In genomic region chr17:29595107-29595942, GRCh38 we compare ENCODE assay signal across 14 cellular contexts. TPM values are rescaled to one million over a fixed set of nuclear protein-coding genes. Genes with fewer than 3 reads are reported as not detected.
A peak's percentile ranks its signal among the peaks of the same experiment; 100 is the strongest.
DNase-seq lines count a peak whose midpoint lies in the region; ATAC-seq and TF ChIP-seq lines count a peak whose summit lies in the region.
"Had no signal": no experiment of that assay in that cellular context is flagged by ENCODE, and none has a peak within 500 bp of the region (broad histone marks: within the 10 kb centered on the region; RNA-seq: fewer than 3 reads in every experiment).

No MANE protein-coding gene starts in this region.

- H3K27me3 Mint-ChIP-seq in activated naive CD8-positive, alpha-beta T cell, result no peaks in the 10 kb centered on the region
- H3K27me3 Mint-ChIP-seq in activated naive CD8-positive, alpha-beta T cell treated with anti-CD3 and anti-CD28 coated beads for 36 hours, result no peaks in the 10 kb centered on the region
- H3K27me3 Mint-ChIP-seq in T-cell, result no peaks in the 10 kb centered on the region

- H3K9me3 Mint-ChIP-seq in activated naive CD8-positive, alpha-beta T cell (ENCODE audit: low read depth), result no peaks in the 10 kb centered on the region
- no peaks in the 10 kb centered on the region for H3K9me3 Mint-ChIP-seq in activated naive CD8-positive, alpha-beta T cell treated with anti-CD3 and anti-CD28 coated beads for 36 hours
- no peaks in the 10 kb centered on the region for H3K9me3 Mint-ChIP-seq in T-cell

- peak overlapping the region; percentile 44 for H3K27ac ChIP-seq in temporal lobe (ENCODE audit: low read depth, low read length)
- H3K27ac ChIP-seq: ascending aorta, uterus had no signal

- ATAC-seq in T-cell (replicated peaks in 1 of 4) (no peak), omental fat pad (ENCODE audit: low FRiP score) (no peak)

- H3K4me3 ChIP-seq in fibroblast of the aortic adventitia (ENCODE audit: low read depth, low read length), result no peak overlapping the region
- H3K4me3 ChIP-seq: ascending aorta, uterus had no signal

- no peak for DNase-seq in activated naive CD8-positive, alpha-beta T cell treated with anti-CD3 and anti-CD28 coated beads for 36 hours
- DNase-seq in T-cell, result no peak
- peak; percentile 36 for DNase-seq in fibroblast of the aortic adventitia (ENCODE audit: low read depth)
- no peak for DNase-seq in omental fat pad (ENCODE audit: low spot score)
- DNase-seq in DMS79 (lab: John Stamatoyannopoulos, UW), result no peak
- DNase-seq in KG1 (lab: John Stamatoyannopoulos, UW), result no peak
- DNase-seq: AML-193, NCI-H1105 treated with DMSO at 0.1 percent for 48 hours, NCI-H510A, RPMI8226 had no signal

- TF ChIP-seq CTCF in fibroblast of the aortic adventitia (IDR thresholded peaks at IDR 0.05; ENCODE audit: insufficient read depth, low read length) (no peak), omental fat pad (IDR thresholded peaks at IDR 0.05) (no peak)

- CTCF ChIA-PET in T-cell (lab: Charles Lee), result interaction anchor here in 1 of 2 donors (1.3 kb wide), 1 partner anchor 15 kb away, joined by 4 read pairs; no protein-coding TSS in a partner anchor

- no peak overlapping the region for H3K27ac Mint-ChIP-seq in activated naive CD8-positive, alpha-beta T cell
- no peak overlapping the region for H3K27ac Mint-ChIP-seq in activated naive CD8-positive, alpha-beta T cell treated with anti-CD3 and anti-CD28 coated beads for 36 hours
- no peak overlapping the region for H3K27ac Mint-ChIP-seq in T-cell

- POLR2A ChIA-PET in T-cell (lab: Charles Lee), result interaction anchor here in 1 of 2 donors (0.6 kb wide), 1 partner anchor 136 kb away, joined by 3 read pairs; no protein-coding TSS in a partner anchor

- peak overlapping the region; percentile 79 for H3K4me3 Mint-ChIP-seq in activated naive CD8-positive, alpha-beta T cell
- H3K4me3 Mint-ChIP-seq in activated naive CD8-positive, alpha-beta T cell treated with anti-CD3 and anti-CD28 coated beads for 36 hours, result no peak overlapping the region
- peak overlapping the region; percentile 67 to 83 (median 72) for H3K4me3 Mint-ChIP-seq in T-cell

- no peaks in the 10 kb centered on the region for H3K36me3 Mint-ChIP-seq in activated naive CD8-positive, alpha-beta T cell
- no peaks in the 10 kb centered on the region for H3K36me3 Mint-ChIP-seq in activated naive CD8-positive, alpha-beta T cell treated with anti-CD3 and anti-CD28 coated beads for 36 hours
- H3K36me3 Mint-ChIP-seq in T-cell, result no peaks in the 10 kb centered on the region

- peaks cover 32% of the 10 kb centered on the region for H3K4me1 Mint-ChIP-seq in activated naive CD8-positive, alpha-beta T cell (ENCODE audit: low read depth)
- peaks cover 26% of the 10 kb centered on the region for H3K4me1 Mint-ChIP-seq in activated naive CD8-positive, alpha-beta T cell treated with anti-CD3 and anti-CD28 coated beads for 36 hours
- H3K4me1 Mint-ChIP-seq in T-cell, result peaks cover 19 to 29% (median 29%) of the 10 kb centered on the region in 3 donors

RNA-seq across cellular contexts. Expression of gene ANKRD13B, which starts 2.4 kb away (rescaled TPM):
- 10 to 100 TPM; 17.9 to 20.8 TPM for total RNA-seq in activated naive CD8-positive, alpha-beta T cell treated with anti-CD3 and anti-CD28 coated beads for 36 hours
- 1 to 10 TPM; 1.7 to 6.4 (median 4.1) TPM for total RNA-seq in T-cell
- total RNA-seq in fibroblast of the aortic adventitia (ENCODE audit: low replicate concordance), result 7.4 and 14.0 TPM in 2 replicates
- 23.1 TPM for total RNA-seq in temporal lobe
- total RNA-seq in omental fat pad, result 10 to 100 TPM in 3 of 4 donors, 1 to 10 TPM in 1; 9.2 to 18.3 (median 13.2) TPM

RNA-seq across cellular contexts. Expression of gene GIT1, which starts 5.9 kb away (rescaled TPM):
- 10 to 100 TPM; 63.5 to 63.7 TPM for total RNA-seq in activated naive CD8-positive, alpha-beta T cell treated with anti-CD3 and anti-CD28 coated beads for 36 hours
- 10 to 100 TPM; 36.7 to 86.4 (median 71.8) TPM for total RNA-seq in T-cell
- total RNA-seq in fibroblast of the aortic adventitia (ENCODE audit: low replicate concordance), result 22.0 and 38.6 TPM in 2 replicates
- 42.5 TPM for total RNA-seq in temporal lobe
- total RNA-seq in omental fat pad, result 10 to 100 TPM; 24.4 to 73.6 (median 37.3) TPM

RNA-seq across cellular contexts. Expression of gene TP53I13, which starts 26.8 kb away (rescaled TPM):
- 10 to 100 TPM; 31.2 to 35.3 TPM for total RNA-seq in activated naive CD8-positive, alpha-beta T cell treated with anti-CD3 and anti-CD28 coated beads for 36 hours
- total RNA-seq in T-cell (100 to 1,000 TPM in 3 of 5 donors, 10 to 100 TPM in 2; 56.0 to 166 (median 128) TPM), fibroblast of the aortic adventitia (ENCODE audit: low replicate concordance) (24.9 and 41.8 TPM in 2 replicates), temporal lobe (4.4 TPM), omental fat pad (100 to 1,000 TPM in 1 of 4 donors, 10 to 100 TPM in 3; 65.0 to 122 (median 72.6) TPM)

RNA-seq across cellular contexts. Expression of gene CORO6, which starts 27.4 kb away (rescaled TPM):
- total RNA-seq in activated naive CD8-positive, alpha-beta T cell treated with anti-CD3 and anti-CD28 coated beads for 36 hours, result 1 to 10 TPM; 8.9 to 9.4 TPM
- total RNA-seq in T-cell (1 to 10 TPM; 2.4 to 4.1 (median 3.6) TPM), fibroblast of the aortic adventitia (ENCODE audit: low replicate concordance) (5.5 and 8.3 TPM in 2 replicates), temporal lobe (0.98 TPM), omental fat pad (10 to 100 TPM; 10.7 to 45.9 (median 14.1) TPM)

RNA-seq across cellular contexts. Expression of gene ABHD15, which starts 28.5 kb away (rescaled TPM):
- 1 to 10 TPM; 8.6 to 8.8 TPM for total RNA-seq in activated naive CD8-positive, alpha-beta T cell treated with anti-CD3 and anti-CD28 coated beads for 36 hours
- total RNA-seq in T-cell (10 to 100 TPM in 4 of 5 donors, 1 to 10 TPM in 1; 7.9 to 23.1 (median 16.5) TPM), fibroblast of the aortic adventitia (ENCODE audit: low replicate concordance) (5.5 and 15.3 TPM in 2 replicates), temporal lobe (0.74 TPM), omental fat pad (10 to 100 TPM; 21.6 to 55.2 (median 25.2) TPM)
